In the genomic region with DNA sequence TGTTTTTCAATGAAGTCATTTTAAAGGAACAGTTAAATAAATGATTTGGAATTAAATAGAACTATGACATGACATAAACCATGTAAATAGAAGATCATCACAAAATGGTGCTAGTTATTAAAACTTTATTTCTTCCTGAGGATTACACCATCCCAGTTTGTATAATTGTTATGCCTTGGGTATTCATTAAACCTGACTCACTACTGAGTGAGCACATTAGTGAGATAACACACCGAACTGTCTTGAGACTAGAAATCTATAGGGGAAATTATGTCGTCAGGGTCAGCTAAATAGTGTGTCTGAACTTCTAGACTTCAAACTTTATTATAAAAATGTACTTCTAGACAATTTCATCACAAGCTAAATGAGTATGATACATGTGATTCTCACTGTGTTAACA, we compare ENCODE assay signal across 19 cellular contexts.
"Had no signal": no experiment of that assay in that cellular context is flagged by ENCODE, and none has a peak within 500 bp of the region (broad histone marks: within the 10 kb centered on the region; RNA-seq: fewer than 3 reads in every experiment).

No MANE protein-coding gene starts in this region.

- H3K27me3 ChIP-seq: neural progenitor cell, pancreas, stomach, upper lobe of left lung had no signal

- H3K36me3 ChIP-seq: neural progenitor cell, pancreas, stomach, upper lobe of left lung had no signal

- ATAC-seq: activated naive CD8-positive, alpha-beta T cell treated with anti-CD3 and anti-CD28 coated beads, Interleukin-2, amount 50 U/mL, for 24 hours; activated T-cell treated with anti-CD3 and anti-CD28 coated beads, Interleukin-2, amount 50 U/mL, for 4 hours; mucosa of descending colon; pancreas; sciatic nerve; stimulated activated effector memory CD8-positive, alpha-beta T cell treated with anti-CD3 and anti-CD28 coated beads, Interleukin-12 subunit alpha, Interleukin-12 subunit beta, amount 100 ng/mL, for 72 hours had no signal

- H3K4me3 ChIP-seq: coronary artery, mucosa of descending colon, neural progenitor cell, pancreas, stomach, upper lobe of left lung had no signal

- H3K9me3 ChIP-seq: mucosa of descending colon, pancreas, stomach, upper lobe of left lung had no signal

- H3K27ac ChIP-seq: coronary artery, neural progenitor cell, pancreas, stomach, upper lobe of left lung had no signal

- H2AFZ ChIP-seq: neural progenitor cell had no signal

- H3K9ac ChIP-seq: neural progenitor cell had no signal

- H3K4me2 ChIP-seq: neural progenitor cell had no signal

- H3K4me1 ChIP-seq: neural progenitor cell, pancreas, stomach, upper lobe of left lung had no signal

- DNase-seq: activated CD4-positive, alpha-beta T cell treated with anti-CD3 and anti-CD28 coated beads for 48 hours; activated CD4-positive, CD25-positive, alpha-beta regulatory T cell; activated CD8-positive, alpha-beta memory T cell treated with anti-CD3 and anti-CD28 coated beads, Interleukin-2, amount 50 U/mL, for 4 hours; activated effector memory CD4-positive, alpha-beta T cell treated with Interleukin-2 at 50 U/mL for 16 hours; activated naive CD4-positive, alpha-beta T cell treated with anti-CD3 and anti-CD28 coated beads, Interleukin-2, amount 10 ng/mL, durations not matched to agents 7 days and 5 days; activated naive CD8-positive, alpha-beta T cell treated with anti-CD3 and anti-CD28 coated beads, Interleukin-2, amount 50 U/mL, for 24 hours; activated T-cell treated with anti-CD3 and anti-CD28 coated beads, Interleukin-2, amount 50 U/mL, for 4 hours; aorta; mucosa of descending colon; naive B cell; pancreas; stimulated activated CD4-positive, alpha-beta T cell treated with anti-CD3 and anti-CD28 coated beads, Interleukin-4, amount 100 ng/mL, for 24 hours; stomach; T-helper 9 cell; upper lobe of left lung had no signal
